In the genomic region with DNA sequence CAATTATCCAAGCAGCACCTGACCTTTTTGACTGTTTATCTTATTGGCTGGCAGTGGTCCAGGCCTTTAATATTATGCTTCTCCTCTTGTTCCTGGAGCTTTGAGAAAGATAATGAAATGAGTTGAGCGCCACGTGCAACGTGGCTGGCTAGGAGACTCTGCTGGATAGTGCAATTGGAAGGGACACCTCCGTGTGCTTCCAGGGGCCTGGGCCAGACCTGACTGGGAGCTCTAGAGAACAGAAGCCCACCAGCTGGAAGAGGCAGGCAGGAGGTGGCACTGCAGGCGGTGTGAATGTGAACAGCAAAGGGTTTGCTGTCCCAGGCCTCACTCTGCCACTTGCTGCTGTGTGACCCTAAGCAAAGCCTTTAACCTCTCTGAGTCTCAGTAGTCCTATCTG, we compare ENCODE assay signal across 19 cellular contexts.
DNase-seq lines count a peak whose midpoint lies in the region; ATAC-seq and TF ChIP-seq lines count a peak whose summit lies in the region.
"Had no signal": no experiment of that assay in that cellular context is flagged by ENCODE, and none has a peak within 500 bp of the region (broad histone marks: within the 10 kb centered on the region; RNA-seq: fewer than 3 reads in every experiment).

No MANE protein-coding gene starts in this region.

- no peaks in the 10 kb centered on the region for H3K79me2 ChIP-seq in trophoblast cell (ENCODE audit: control insufficient read depth, insufficient read depth, low read length, poor library complexity)

- WGBS in right cardiac atrium: 53% methylated on average over 5 of the region's 5 CpGs
- 41 to 74% methylated on average over 5 of the region's 5 CpGs for WGBS in sigmoid colon, 2 donors
- WGBS in trophoblast cell (ENCODE audit: extremely low coverage, insufficient coverage, insufficient read length): no CpG with 5 or more reads among the region's 5 CpGs

- no peak overlapping the region for H3K9ac ChIP-seq in trophoblast cell (ENCODE audit: low read length)

- H2AFZ ChIP-seq in trophoblast cell (ENCODE audit: insufficient read depth, low read length, poor library complexity): no peak overlapping the region

- no peak overlapping the region for H3K23ac ChIP-seq in trophoblast cell (ENCODE audit: low read length)

- H2BK12ac ChIP-seq in trophoblast cell (ENCODE audit: low read length): no peak overlapping the region

- H3K9me3 ChIP-seq in left ventricle myocardium inferior (replicated peaks): no peaks in the 10 kb centered on the region
- no peaks in the 10 kb centered on the region for H3K9me3 ChIP-seq in right cardiac atrium (ENCODE audit: control insufficient read depth, low read length)
- no peaks in the 10 kb centered on the region for H3K9me3 ChIP-seq in sigmoid colon
- H3K9me3 ChIP-seq in trophoblast cell (ENCODE audit: insufficient read depth, low read depth, low read length): peaks cover 2% of the 10 kb centered on the region
- H3K9me3 ChIP-seq: esophagus squamous epithelium, thyroid gland had no signal

- H2BK5ac ChIP-seq in trophoblast cell (ENCODE audit: low read depth, low read length, poor library complexity): no peak overlapping the region

- no peak overlapping the region for H3K4ac ChIP-seq in trophoblast cell (ENCODE audit: low read depth, low read length)

- H3K18ac ChIP-seq in trophoblast cell (ENCODE audit: low read length): no peak overlapping the region

- no peak for TF ChIP-seq EP300 in sigmoid colon (IDR thresholded peaks at IDR 0.05)

- no peak for TF ChIP-seq POLR2A in sigmoid colon (IDR thresholded peaks at IDR 0.05)

- TF ChIP-seq CTCF in left ventricle myocardium inferior (IDR thresholded peaks at IDR 0.05; ENCODE audit: borderline replicate concordance) (no peak), sigmoid colon (IDR thresholded peaks at IDR 0.05) (no peak)

- no peak overlapping the region for H4K8ac ChIP-seq in trophoblast cell (ENCODE audit: low read depth, low read length)

- H3K4me3 ChIP-seq in left ventricle myocardium inferior (no peak overlapping the region), right cardiac atrium (ENCODE audit: low read length) (no peak overlapping the region), sigmoid colon (no peak overlapping the region), trophoblast cell (ENCODE audit: low read depth, low read length) (no peak overlapping the region)
- H3K4me3 ChIP-seq: esophagus squamous epithelium, thyroid gland had no signal

- DNase-seq in left ventricle myocardium inferior: no peak
- no peak for DNase-seq in right cardiac atrium
- DNase-seq in NCI-H1417 (lab: John Stamatoyannopoulos, UW): peak in 2 of 3 experiments; percentile 46 to 80
- peak; percentile 64 for DNase-seq in NCI-H748 (lab: John Stamatoyannopoulos, UW; ENCODE audit: unreplicated experiment)
- no peak for DNase-seq in sigmoid colon
- no peak for DNase-seq in trophoblast cell
- DNase-seq: activated B cell treated with CpG ODN at 0.5 μM for 24 hours; activated CD4-positive, alpha-beta T cell treated with anti-CD3 and anti-CD28 coated beads, Interleukin-2, amount 50 U/mL, for 4 hours; activated gamma-delta T cell treated with Interleukin-2 at 50 U/mL for 16 hours; CD8-positive, alpha-beta T cell; esophagus squamous epithelium; KBM-7; NCI-H1930; occipital lobe; stimulated activated CD4-positive, alpha-beta T cell treated with anti-CD3 and anti-CD28 coated beads, Interleukin-12 subunit alpha, Interleukin-12 subunit beta, amount 100 ng/mL, for 4 hours; stimulated activated CD4-positive, alpha-beta T cell treated with anti-CD3 and anti-CD28 coated beads, Interleukin-4, amount 100 ng/mL, for 4 hours; T1000; thyroid gland had no signal

- H3K14ac ChIP-seq in trophoblast cell (ENCODE audit: low read length): no peak overlapping the region

- H3K4me1 ChIP-seq in left ventricle myocardium inferior: peaks cover 86% of the 10 kb centered on the region
- no peaks in the 10 kb centered on the region for H3K4me1 ChIP-seq in right cardiac atrium (ENCODE audit: control insufficient read depth, insufficient read depth, low read length)
- peaks cover 0 to 68% (median 56%) of the 10 kb centered on the region in 4 donors for H3K4me1 ChIP-seq in sigmoid colon
- H3K4me1 ChIP-seq in trophoblast cell (ENCODE audit: control insufficient read depth in 1 of 2, insufficient read depth in 2 of 2, low read length in 2 of 2): peaks cover 3 to 13% of the 10 kb centered on the region in 2 experiments

- H3K36me3 ChIP-seq in left ventricle myocardium inferior (peaks cover 8% of the 10 kb centered on the region), sigmoid colon (no peaks in the 10 kb centered on the region), trophoblast cell (ENCODE audit: control insufficient read depth in 1 of 2, insufficient read depth in 2 of 2, low read length in 2 of 2) (no peaks in the 10 kb centered on the region)
- H3K36me3 ChIP-seq: esophagus squamous epithelium, thyroid gland had no signal

- H2BK120ac ChIP-seq in trophoblast cell (ENCODE audit: insufficient read depth, low read length, poor library complexity): no peak overlapping the region

- intact Hi-C loops in left ventricle myocardium inferior (cut with micrococcal nuclease): no loop called here
- intact Hi-C loops in right cardiac atrium (cut with DNase I): no loop called here
- intact Hi-C loops in sigmoid colon (cut with DNase I): no loop called here

- peak overlapping the region; percentile 12 for H3K27ac ChIP-seq in left ventricle myocardium inferior (replicated peaks)
- no peak overlapping the region for H3K27ac ChIP-seq in right cardiac atrium (ENCODE audit: low read length)
- peak overlapping the region in 3 of 4 donors; percentile 79 to 87 (median 80) for H3K27ac ChIP-seq in sigmoid colon
- no peak overlapping the region for H3K27ac ChIP-seq in trophoblast cell (ENCODE audit: low read depth, low read length)
- H3K27ac ChIP-seq: esophagus squamous epithelium, thyroid gland had no signal

- no peak overlapping the region for H3K4me2 ChIP-seq in trophoblast cell (ENCODE audit: low read length)

- no peaks in the 10 kb centered on the region for H3K79me1 ChIP-seq in trophoblast cell (ENCODE audit: low read length)

- no peak overlapping the region for H4K91ac ChIP-seq in trophoblast cell (ENCODE audit: low read depth, low read length)

- ATAC-seq in right cardiac atrium (no peak), GM21529 (IDR thresholded peaks at IDR 0.05; ENCODE audit: unreplicated experiment) (no peak)
- ATAC-seq: CD8-positive, alpha-beta T cell had no signal

- no peak overlapping the region for H4K12ac ChIP-seq in trophoblast cell (ENCODE audit: low read depth, low read length)

- H3K27me3 ChIP-seq in left ventricle myocardium inferior (ENCODE audit: low read depth) (no peaks in the 10 kb centered on the region), right cardiac atrium (ENCODE audit: control insufficient read depth, insufficient read depth) (no peaks in the 10 kb centered on the region), sigmoid colon (no peaks in the 10 kb centered on the region), trophoblast cell (ENCODE audit: insufficient read depth, low read length) (no peaks in the 10 kb centered on the region)
- H3K27me3 ChIP-seq: esophagus squamous epithelium, thyroid gland had no signal

- H2AK5ac ChIP-seq in trophoblast cell (ENCODE audit: low read length): no peak overlapping the region

Comparison
In these comparisons a context has a peak if more than half of its experiments do, and no peak if none do; other contexts are left out.
1. H3K27ac ChIP-seq: peak in left ventricle myocardium inferior (single experiment) and sigmoid colon (3 of 4); none in right cardiac atrium (single experiment) and trophoblast cell (single experiment).
2. DNase-seq: peak in NCI-H1417 (2 of 3) and NCI-H748 (single experiment); none in left ventricle myocardium inferior (single experiment), right cardiac atrium (0 of 3), sigmoid colon (single experiment) and trophoblast cell (0 of 2).